19 cellular contexts compared by ENCODE assay signal in genomic region chr17:76173474-76173873, GRCh38. TPM values are rescaled to one million over a fixed set of nuclear protein-coding genes. Genes with fewer than 3 reads are reported as not detected.
"Had no signal": no experiment of that assay in that cellular context is flagged by ENCODE, and none has a peak within 500 bp of the region (broad histone marks: within the 10 kb centered on the region; RNA-seq: fewer than 3 reads in every experiment).

No MANE protein-coding gene starts in this region.

- H3K27ac Mint-ChIP-seq: activated CD4-positive, alpha-beta memory T cell treated with anti-CD3 and anti-CD28 coated beads for 36 hours; activated CD4-positive, alpha-beta T cell treated with anti-CD3 and anti-CD28 coated beads, Interleukin-2, amount 10 ng/mL, durations not matched to agents 7 days and 5 days; activated T-cell treated with anti-CD3 and anti-CD28 coated beads, Interleukin-2, amount 50 U/mL, for 72 hours; activated T-helper 2 cell treated with anti-CD3 and anti-CD28 coated beads, Interferon-gamma antibody, Interleukin-2, Interleukin-4, amounts not matched to agents 10 μg/mL and 5 μg/mL and 100 μg/mL, durations not matched to agents 14 hours and 24 hours and 36 hours; T-helper 17 cell had no signal

- H3K9me3 Mint-ChIP-seq: activated CD4-positive, alpha-beta memory T cell treated with anti-CD3 and anti-CD28 coated beads for 36 hours; activated CD4-positive, alpha-beta T cell treated with anti-CD3 and anti-CD28 coated beads, Interleukin-2, amount 10 ng/mL, durations not matched to agents 7 days and 5 days; activated T-cell treated with anti-CD3 and anti-CD28 coated beads, Interleukin-2, amount 50 U/mL, for 72 hours; activated T-helper 2 cell treated with anti-CD3 and anti-CD28 coated beads, Interferon-gamma antibody, Interleukin-2, Interleukin-4, amounts not matched to agents 10 μg/mL and 5 μg/mL and 100 μg/mL, durations not matched to agents 14 hours and 24 hours and 36 hours had no signal

- DNase-seq: activated CD4-positive, alpha-beta memory T cell treated with anti-CD3 and anti-CD28 coated beads for 36 hours; activated CD4-positive, alpha-beta T cell treated with anti-CD3 and anti-CD28 coated beads, Interleukin-2, amount 10 ng/mL, durations not matched to agents 7 days and 5 days; activated CD4-positive, CD25-positive, alpha-beta regulatory T cell; activated CD8-positive, alpha-beta memory T cell treated with anti-CD3 and anti-CD28 coated beads for 24 hours; activated gamma-delta T cell treated with Interleukin-2 at 50 U/mL for 16 hours; activated naive CD4-positive, alpha-beta T cell treated with anti-CD3 and anti-CD28 coated beads, Interleukin-2, amount 50 U/mL, for 16 hours; activated T-cell treated with anti-CD3 and anti-CD28 coated beads, Interleukin-2, amount 50 U/mL, for 72 hours; brain microvascular endothelial cell; KG1; NCI-H1092; NCI-H1417; NCI-H187; PC-3; T-helper 17 cell; T-helper 9 cell had no signal

- H3K36me3 ChIP-seq: brain microvascular endothelial cell, cardiac muscle cell had no signal

- ATAC-seq: activated T-cell treated with anti-CD3 and anti-CD28 coated beads, Interleukin-2, amount 50 U/mL, for 72 hours; PC-3; T-helper 17 cell had no signal

- H3K4me3 ChIP-seq: cardiac muscle cell had no signal

- H3K27me3 ChIP-seq: brain microvascular endothelial cell, cardiac muscle cell had no signal

- H3K27ac ChIP-seq: brain microvascular endothelial cell, cardiac muscle cell had no signal

- H3K27me3 Mint-ChIP-seq: activated CD4-positive, alpha-beta memory T cell treated with anti-CD3 and anti-CD28 coated beads for 36 hours; activated CD4-positive, alpha-beta T cell treated with anti-CD3 and anti-CD28 coated beads, Interleukin-2, amount 10 ng/mL, durations not matched to agents 7 days and 5 days; T-helper 17 cell had no signal

- H3K4me3 Mint-ChIP-seq: activated CD4-positive, alpha-beta memory T cell treated with anti-CD3 and anti-CD28 coated beads for 36 hours; activated CD4-positive, alpha-beta T cell treated with anti-CD3 and anti-CD28 coated beads, Interleukin-2, amount 10 ng/mL, durations not matched to agents 7 days and 5 days; activated T-cell treated with anti-CD3 and anti-CD28 coated beads, Interleukin-2, amount 50 U/mL, for 72 hours; T-helper 17 cell had no signal

RNA-seq across cellular contexts. Expression of gene FOXJ1, which starts 32.4 kb away (rescaled TPM):
- total RNA-seq: LHCN-M2, M059J had no signal
